In genomic region chr4:147950261-147950660, GRCh38 we compare ENCODE assay signal across 33 cellular contexts.
"Had no signal": no experiment of that assay in that cellular context is flagged by ENCODE, and none has a peak within 500 bp of the region (broad histone marks: within the 10 kb centered on the region; RNA-seq: fewer than 3 reads in every experiment).

No MANE protein-coding gene starts in this region.

- H2AFZ ChIP-seq: neural progenitor cell had no signal

- H3K4me1 ChIP-seq: left lung, lower lobe of right lung, neural progenitor cell, prostate gland, stomach, testis, transverse colon, upper lobe of left lung, vagina had no signal

- H3K27me3 ChIP-seq: left lung, neural progenitor cell, neutrophil, ovary, stomach, testis, thyroid gland, transverse colon, upper lobe of left lung, vagina had no signal

- H3K27ac ChIP-seq: left lung, lower lobe of right lung, neural progenitor cell, neutrophil, ovary, prostate gland, skin epidermis, stomach, testis, thyroid gland, transverse colon, upper lobe of left lung, vagina had no signal

- H3K9ac ChIP-seq: neural progenitor cell had no signal

- ATAC-seq: left colon; left lung; lower lobe of right lung; natural killer cell; right cardiac atrium; sciatic nerve; stimulated activated naive B cell treated with anti-CD40 and anti-IgM and Interleukin-4, amounts not matched to agents 10 μg/mL and 1 μg/mL and 100 μg/mL, for 72 hours; stimulated activated naive CD8-positive, alpha-beta T cell treated with anti-CD3 and anti-CD28 coated beads, Interleukin-15, Interleukin-2, amounts not matched to agents 100 U/mL and 50 U/mL, for 24 hours had no signal

- H3K9me3 Mint-ChIP-seq: natural killer cell, nephron progenitor cell, neural progenitor cell had no signal

- H3K4me3 Mint-ChIP-seq: immature natural killer cell; mesothelial cell of epicardium; naive B cell; natural killer cell; nephron progenitor cell; neural progenitor cell; stimulated activated naive B cell treated with anti-CD40 and anti-IgM and Interleukin-4, amounts not matched to agents 10 μg/mL and 1 μg/mL and 100 μg/mL, for 72 hours had no signal

- H3K27me3 Mint-ChIP-seq: naive B cell; stimulated activated naive B cell treated with anti-CD40 and anti-IgM and Interleukin-4, amounts not matched to agents 10 μg/mL and 1 μg/mL and 100 μg/mL, for 72 hours had no signal

- DNase-seq: immature natural killer cell; kidney; left colon; left lung; lower lobe of right lung; mammary epithelial cell; mesendoderm; naive B cell; natural killer cell; nephron progenitor cell; occipital lobe; ovary; posterior cingulate gyrus; retina; right cardiac atrium; stimulated activated CD4-positive, alpha-beta T cell treated with anti-CD3 and anti-CD28 coated beads, Interleukin-12 subunit alpha, Interleukin-12 subunit beta, amount 100 ng/mL, for 4 hours; stimulated activated CD4-positive, alpha-beta T cell treated with anti-CD3 and anti-CD28 coated beads, Interleukin-15, amount 100 ng/mL, for 24 hours; stimulated activated CD4-positive, alpha-beta T cell treated with anti-CD3 and anti-CD28 coated beads, Interleukin-2, amount 100 ng/mL, for 24 hours; stimulated activated CD4-positive, alpha-beta T cell treated with anti-CD3 and anti-CD28 coated beads, Interleukin-4, amount 100 ng/mL, for 1 hour; stimulated activated naive B cell treated with anti-CD40 and anti-IgM and Interleukin-4, amounts not matched to agents 10 μg/mL and 1 μg/mL and 100 μg/mL, for 72 hours; stimulated activated naive CD8-positive, alpha-beta T cell treated with anti-CD3 and anti-CD28 coated beads, Interleukin-15, Interleukin-2, amounts not matched to agents 100 U/mL and 50 U/mL, for 24 hours; stomach; testis; thyroid gland; transverse colon; upper lobe of left lung had no signal

- H3K36me3 ChIP-seq: neutrophil, ovary, prostate gland had no signal

- H3K4me3 ChIP-seq: left lung, lower lobe of right lung, neural progenitor cell, ovary, prostate gland, skin epidermis, stomach, testis, thyroid gland, transverse colon, upper lobe of left lung, vagina had no signal

- H3K9me3 ChIP-seq: left lung, lower lobe of right lung, neutrophil, ovary, prostate gland, stomach, testis, thyroid gland, transverse colon, upper lobe of left lung, vagina had no signal

- H3K27ac Mint-ChIP-seq: immature natural killer cell; mesothelial cell of epicardium; naive B cell; natural killer cell; nephron progenitor cell; neural progenitor cell; stimulated activated naive B cell treated with anti-CD40 and anti-IgM and Interleukin-4, amounts not matched to agents 10 μg/mL and 1 μg/mL and 100 μg/mL, for 72 hours had no signal

- H3K4me1 Mint-ChIP-seq: nephron progenitor cell; neural progenitor cell; stimulated activated naive B cell treated with anti-CD40 and anti-IgM and Interleukin-4, amounts not matched to agents 10 μg/mL and 1 μg/mL and 100 μg/mL, for 72 hours had no signal

- H3K36me3 Mint-ChIP-seq: naive B cell; stimulated activated naive B cell treated with anti-CD40 and anti-IgM and Interleukin-4, amounts not matched to agents 10 μg/mL and 1 μg/mL and 100 μg/mL, for 72 hours had no signal

- H3K4me2 ChIP-seq: neural progenitor cell had no signal
